ENCODE assay signal across 13 cellular contexts in genomic region chr3:71847794-71848193, GRCh38.
DNase-seq lines count a peak whose midpoint lies in the region; ATAC-seq, FAIRE-seq and TF ChIP-seq lines count a peak whose summit lies in the region.
"Had no signal": no experiment of that assay in that cellular context is flagged by ENCODE, and none has a peak within 500 bp of the region (broad histone marks: within the 10 kb centered on the region; RNA-seq: fewer than 3 reads in every experiment).

No MANE protein-coding gene starts in this region.

- no peak for TF ChIP-seq RAD21 in IMR-90 (IDR thresholded peaks at IDR 0.05; ENCODE audit: low read length)

- ATAC-seq in IMR-90 (ENCODE audit: low read depth) (no peak), GM19023 (IDR thresholded peaks at IDR 0.05; ENCODE audit: unreplicated experiment) (no peak)
- ATAC-seq: A549; CD8-positive, alpha-beta T cell; HCT116 had no signal

- H3K9me1 ChIP-seq in IMR-90 (ENCODE audit: insufficient read depth, low read length) = no peaks in the 10 kb centered on the region

- H2BK5ac ChIP-seq in IMR-90 (ENCODE audit: low read depth, low read length, poor library complexity, severe bottlenecking) = no peak overlapping the region

- intact Hi-C loops in IMR-90 (cut with micrococcal nuclease) = no loop called here

- no peaks in the 10 kb centered on the region for H3K4me1 ChIP-seq in IMR-90 (ENCODE audit: control insufficient read depth, insufficient read depth, low read length)
- H3K4me1 ChIP-seq: A549 had no signal

- H2AK5ac ChIP-seq in IMR-90 (ENCODE audit: low read depth, low read length) = no peak overlapping the region

- H3K27me3 ChIP-seq in IMR-90 (ENCODE audit: control insufficient read depth, insufficient read depth, low read length) = no peaks in the 10 kb centered on the region; the same call in 1 of the 2 replicates
- H3K27me3 ChIP-seq in bronchial epithelial cell (ENCODE audit: control insufficient read depth, insufficient read depth, low read length) = no peaks in the 10 kb centered on the region

- POLR2A ChIA-PET in IMR-90 (lab: Charles Lee; ENCODE audit: unreplicated experiment) = no interaction called here

- no peak overlapping the region for H4K8ac ChIP-seq in IMR-90 (ENCODE audit: low read depth in 2 of 2, low read length in 2 of 2)

- H4K20me1 ChIP-seq in IMR-90 (ENCODE audit: insufficient read depth, low read length) = no peaks in the 10 kb centered on the region

- BruUV-seq in IMR-90 (replicated peaks; lab: Mats Ljungman, UMichigan) = no TSS peak

- no peak overlapping the region for H2BK120ac ChIP-seq in IMR-90 (ENCODE audit: low read depth, low read length)

- H3K4ac ChIP-seq in IMR-90 (ENCODE audit: low read depth, low read length) = no peak overlapping the region

- H2BK20ac ChIP-seq in IMR-90 (ENCODE audit: low read depth, low read length) = no peak overlapping the region

- in situ Hi-C loops in IMR-90 (cut with MboI; ENCODE audit: low sequenced_read_pairs) = no loop called here

- DNase-seq in IMR-90 = no peak
- no peak for DNase-seq in bronchial epithelial cell (ENCODE audit: low read depth)
- DNase-seq in kidney tubule cell (ENCODE audit: low spot score) = peak; percentile 2
- DNase-seq in NCI-H146 treated with DMSO at 0.1 percent for 48 hours (lab: John Stamatoyannopoulos, UW; ENCODE audit: unreplicated experiment) = no peak
- DNase-seq in HK-2 (ENCODE audit: unreplicated experiment) = no peak
- DNase-seq: CD8-positive, alpha-beta T cell; COR-L47; DMS53; GF-D8 had no signal

- FAIRE-seq in bronchial epithelial cell (lab: Jason Lieb, UNC) = peak; percentile 73
- FAIRE-seq: A549, H54 had no signal

- no peak overlapping the region for H4K91ac ChIP-seq in IMR-90 (ENCODE audit: insufficient read depth, low read depth, low read length)

- H3K79me1 ChIP-seq in IMR-90 (ENCODE audit: low read depth in 1 of 2, low read length in 2 of 2) = no peaks in the 10 kb centered on the region

- TF ChIP-seq POLR2A in IMR-90 (IDR thresholded peaks at IDR 0.05; ENCODE audit: low read depth, low read length) = no peak

- dilution Hi-C loops in IMR-90 (cut with HindIII; ENCODE audit: low sequenced_read_pairs, unreplicated experiment) = no loop called here

- H2AK9ac ChIP-seq in IMR-90 (replicated peaks; ENCODE audit: low read depth, low read length, poor library complexity) = peak overlapping the region; percentile 24

- no peak overlapping the region for H4K5ac ChIP-seq in IMR-90 (ENCODE audit: low read depth, low read length)

- TF ChIP-seq CTCF in IMR-90 (conservative IDR thresholded peaks at IDR 0.05; ENCODE audit: low read depth, low read length) (no peak), bronchial epithelial cell (IDR thresholded peaks at IDR 0.05; ENCODE audit: insufficient read depth, low read length, severe bottlenecking) (no peak)

- H3K14ac ChIP-seq in IMR-90 (replicated peaks; ENCODE audit: low read depth, low read length) = no peak overlapping the region

- 23% methylated on average over 3 of the region's 4 CpGs; no CpG with 5 or more reads in 1 of the 2 experiments for WGBS in IMR-90 (ENCODE audit: extremely low coverage in 2 of 2, insufficient read length in 1 of 2), 2 experiments

- no peak overlapping the region for H3K27ac ChIP-seq in IMR-90 (ENCODE audit: insufficient read depth, low read length)
- H3K27ac ChIP-seq: A549 had no signal

- H3K18ac ChIP-seq in IMR-90 (ENCODE audit: low read depth, low read length) = no peak overlapping the region

- no peak overlapping the region for H2BK15ac ChIP-seq in IMR-90 (ENCODE audit: low read depth, low read length)

- H3K56ac ChIP-seq in IMR-90 (ENCODE audit: extremely low read depth, insufficient read depth, low read length) = no peak overlapping the region

- H3K23ac ChIP-seq in IMR-90 (ENCODE audit: low read depth, low read length) = no peak overlapping the region

- H3K9me3 ChIP-seq in IMR-90 (ENCODE audit: control insufficient read depth, insufficient read depth, low read length) = no peaks in the 10 kb centered on the region

- H3K4me3 ChIP-seq in IMR-90 (ENCODE audit: insufficient read depth, low read depth, low read length) (no peak overlapping the region), bronchial epithelial cell (ENCODE audit: low read depth, low read length) (no peak overlapping the region)
- H3K4me3 ChIP-seq: A549 had no signal

- CTCF ChIA-PET in IMR-90 (lab: Yijun Ruan, JAX) = no interaction called here

- H3K4me2 ChIP-seq in IMR-90 (ENCODE audit: low read depth, low read length) = no peak overlapping the region
- H3K4me2 ChIP-seq: A549 had no signal

- H2AFZ ChIP-seq in IMR-90 (replicated peaks; ENCODE audit: low read length, poor library complexity) = no peak overlapping the region

- no peak overlapping the region for H3K9ac ChIP-seq in IMR-90 (ENCODE audit: low read depth, low read length)

- H3K36me3 ChIP-seq in IMR-90 (ENCODE audit: control insufficient read depth, insufficient read depth, low read length) (no peaks in the 10 kb centered on the region), bronchial epithelial cell (ENCODE audit: control insufficient read depth, insufficient read depth, low read length) (no peaks in the 10 kb centered on the region)

TF ChIP-seq in IMR-90, 13 proteins besides CTCF, POLR2A, EP300 and RAD21:
- TF ChIP-seq FOS (IDR thresholded peaks at IDR 0.05; ENCODE audit: low read depth, low read length) (no peak), USF2 (IDR thresholded peaks at IDR 0.05; ENCODE audit: low read depth, low read length) (no peak), RCOR1 (IDR thresholded peaks at IDR 0.05; ENCODE audit: insufficient replicate concordance, low read length) (no peak), CEBPB (IDR thresholded peaks at IDR 0.05; ENCODE audit: low read depth, low read length) (no peak), ELK1 (IDR thresholded peaks at IDR 0.05; ENCODE audit: borderline replicate concordance, low read depth, low read length) (no peak), SMC3 (IDR thresholded peaks at IDR 0.05; ENCODE audit: low read depth, low read length) (no peak), RFX5 (IDR thresholded peaks at IDR 0.05; ENCODE audit: low read depth, low read length) (no peak), MXI1 (IDR thresholded peaks at IDR 0.05; ENCODE audit: borderline replicate concordance, low read depth, low read length) (no peak), CHD1 (IDR thresholded peaks at IDR 0.05; ENCODE audit: low read depth, low read length) (no peak)
